ENCODE assay signal across 1 cellular context in genomic region chr2:218878941-218879761, GRCh38.
TF ChIP-seq lines count a peak whose summit lies in the region.

No MANE protein-coding gene starts in this region.

TF ChIP-seq in H1, 55 proteins besides CTCF, POLR2A, EP300 and RAD21:
- TF ChIP-seq CTBP2 (IDR thresholded peaks at IDR 0.05; ENCODE audit: borderline replicate concordance, insufficient read depth, insufficient read length, low read length) (no peak), KDM1A (IDR thresholded peaks at IDR 0.05; ENCODE audit: borderline replicate concordance, low read length) (peak; percentile 76; the same call in 1 of the 2 replicates)
